1 cellular context compared by ENCODE assay signal in the genomic region with DNA sequence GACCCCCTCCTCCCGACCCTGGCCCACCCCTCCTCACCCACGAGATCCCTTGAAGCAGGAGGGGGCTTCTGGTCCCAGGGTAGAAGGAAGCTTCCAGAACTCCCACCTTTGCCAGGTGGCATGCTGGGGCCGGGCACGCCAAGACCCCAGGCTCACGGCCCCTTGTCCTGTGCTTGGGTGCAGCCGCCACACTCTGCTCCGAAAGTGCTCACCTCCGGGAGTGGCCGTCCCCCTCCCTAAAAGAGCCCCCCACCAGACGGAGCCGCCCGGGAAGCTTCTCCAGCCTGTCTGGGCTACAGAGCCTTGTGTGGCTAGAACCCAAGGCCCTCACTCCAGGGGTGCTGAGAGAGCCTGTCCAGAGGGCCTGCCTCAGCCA.
TF ChIP-seq lines count a peak whose summit lies in the region.

No MANE protein-coding gene starts in this region.

TF ChIP-seq in GM23338, 12 proteins besides CTCF, POLR2A, EP300 and RAD21:
- TF ChIP-seq ZNF114 (CRISPR knock-in tag; IDR thresholded peaks at IDR 0.05) (no peak), CREB1 (CRISPR knock-in tag; IDR thresholded peaks at IDR 0.05; ENCODE audit: low read depth) (no peak), POLR2AphosphoS5 (IDR thresholded peaks at IDR 0.05; ENCODE audit: low read depth) (no peak), JUNB (IDR thresholded peaks at IDR 0.05; ENCODE audit: unreplicated experiment) (no peak), EZH2 (IDR thresholded peaks at IDR 0.05; ENCODE audit: low read depth, unreplicated experiment) (no peak), NANOG (IDR thresholded peaks at IDR 0.05; ENCODE audit: borderline replicate concordance) (no peak), ZNF331 (CRISPR knock-in tag; IDR thresholded peaks at IDR 0.05; ENCODE audit: low read depth) (no peak), STAT1 (IDR thresholded peaks at IDR 0.05; ENCODE audit: unreplicated experiment) (no peak), EZH2phosphoT487 (IDR thresholded peaks at IDR 0.05; ENCODE audit: unreplicated experiment) (no peak)
- TF ChIP-seq, protein P1, sequence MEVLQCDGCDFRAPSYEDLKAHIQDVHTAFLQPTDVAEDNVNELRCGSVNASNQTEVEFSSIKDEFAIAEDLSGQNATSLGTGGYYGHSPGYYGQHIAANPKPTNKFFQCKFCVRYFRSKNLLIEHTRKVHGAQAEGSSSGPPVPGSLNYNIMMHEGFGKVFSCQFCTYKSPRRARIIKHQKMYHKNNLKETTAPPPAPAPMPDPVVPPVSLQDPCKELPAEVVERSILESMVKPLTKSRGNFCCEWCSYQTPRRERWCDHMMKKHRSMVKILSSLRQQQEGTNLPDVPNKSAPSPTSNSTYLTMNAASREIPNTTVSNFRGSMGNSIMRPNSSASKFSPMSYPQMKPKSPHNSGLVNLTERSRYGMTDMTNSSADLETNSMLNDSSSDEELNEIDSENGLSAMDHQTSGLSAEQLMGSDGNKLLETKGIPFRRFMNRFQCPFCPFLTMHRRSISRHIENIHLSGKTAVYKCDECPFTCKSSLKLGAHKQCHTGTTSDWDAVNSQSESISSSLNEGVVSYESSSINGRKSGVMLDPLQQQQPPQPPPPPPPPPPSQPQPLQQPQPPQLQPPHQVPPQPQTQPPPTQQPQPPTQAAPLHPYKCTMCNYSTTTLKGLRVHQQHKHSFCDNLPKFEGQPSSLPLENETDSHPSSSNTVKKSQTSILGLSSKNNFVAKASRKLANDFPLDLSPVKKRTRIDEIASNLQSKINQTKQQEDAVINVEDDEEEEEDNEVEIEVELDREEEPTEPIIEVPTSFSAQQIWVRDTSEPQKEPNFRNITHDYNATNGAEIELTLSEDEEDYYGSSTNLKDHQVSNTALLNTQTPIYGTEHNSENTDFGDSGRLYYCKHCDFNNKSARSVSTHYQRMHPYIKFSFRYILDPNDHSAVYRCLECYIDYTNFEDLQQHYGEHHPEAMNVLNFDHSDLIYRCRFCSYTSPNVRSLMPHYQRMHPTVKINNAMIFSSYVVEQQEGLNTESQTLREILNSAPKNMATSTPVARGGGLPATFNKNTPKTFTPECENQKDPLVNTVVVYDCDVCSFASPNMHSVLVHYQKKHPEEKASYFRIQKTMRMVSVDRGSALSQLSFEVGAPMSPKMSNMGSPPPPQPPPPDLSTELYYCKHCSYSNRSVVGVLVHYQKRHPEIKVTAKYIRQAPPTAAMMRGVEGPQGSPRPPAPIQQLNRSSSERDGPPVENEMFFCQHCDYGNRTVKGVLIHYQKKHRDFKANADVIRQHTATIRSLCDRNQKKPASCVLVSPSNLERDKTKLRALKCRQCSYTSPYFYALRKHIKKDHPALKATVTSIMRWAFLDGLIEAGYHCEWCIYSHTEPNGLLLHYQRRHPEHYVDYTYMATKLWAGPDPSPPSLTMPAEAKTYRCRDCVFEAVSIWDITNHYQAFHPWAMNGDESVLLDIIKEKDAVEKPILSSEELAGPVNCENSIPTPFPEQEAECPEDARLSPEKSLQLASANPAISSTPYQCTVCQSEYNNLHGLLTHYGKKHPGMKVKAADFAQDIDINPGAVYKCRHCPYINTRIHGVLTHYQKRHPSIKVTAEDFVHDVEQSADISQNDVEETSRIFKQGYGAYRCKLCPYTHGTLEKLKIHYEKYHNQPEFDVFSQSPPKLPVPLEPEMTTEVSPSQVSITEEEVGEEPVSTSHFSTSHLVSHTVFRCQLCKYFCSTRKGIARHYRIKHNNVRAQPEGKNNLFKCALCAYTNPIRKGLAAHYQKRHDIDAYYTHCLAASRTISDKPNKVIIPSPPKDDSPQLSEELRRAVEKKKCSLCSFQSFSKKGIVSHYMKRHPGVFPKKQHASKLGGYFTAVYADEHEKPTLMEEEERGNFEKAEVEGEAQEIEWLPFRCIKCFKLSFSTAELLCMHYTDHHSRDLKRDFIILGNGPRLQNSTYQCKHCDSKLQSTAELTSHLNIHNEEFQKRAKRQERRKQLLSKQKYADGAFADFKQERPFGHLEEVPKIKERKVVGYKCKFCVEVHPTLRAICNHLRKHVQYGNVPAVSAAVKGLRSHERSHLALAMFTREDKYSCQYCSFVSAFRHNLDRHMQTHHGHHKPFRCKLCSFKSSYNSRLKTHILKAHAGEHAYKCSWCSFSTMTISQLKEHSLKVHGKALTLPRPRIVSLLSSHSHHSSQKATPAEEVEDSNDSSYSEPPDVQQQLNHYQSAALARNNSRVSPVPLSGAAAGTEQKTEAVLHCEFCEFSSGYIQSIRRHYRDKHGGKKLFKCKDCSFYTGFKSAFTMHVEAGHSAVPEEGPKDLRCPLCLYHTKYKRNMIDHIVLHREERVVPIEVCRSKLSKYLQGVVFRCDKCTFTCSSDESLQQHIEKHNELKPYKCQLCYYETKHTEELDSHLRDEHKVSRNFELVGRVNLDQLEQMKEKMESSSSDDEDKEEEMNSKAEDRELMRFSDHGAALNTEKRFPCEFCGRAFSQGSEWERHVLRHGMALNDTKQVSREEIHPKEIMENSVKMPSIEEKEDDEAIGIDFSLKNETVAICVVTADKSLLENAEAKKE (CRISPR knock-in tag; IDR thresholded peaks at IDR 0.05): no peak
- TF ChIP-seq, protein P2, sequence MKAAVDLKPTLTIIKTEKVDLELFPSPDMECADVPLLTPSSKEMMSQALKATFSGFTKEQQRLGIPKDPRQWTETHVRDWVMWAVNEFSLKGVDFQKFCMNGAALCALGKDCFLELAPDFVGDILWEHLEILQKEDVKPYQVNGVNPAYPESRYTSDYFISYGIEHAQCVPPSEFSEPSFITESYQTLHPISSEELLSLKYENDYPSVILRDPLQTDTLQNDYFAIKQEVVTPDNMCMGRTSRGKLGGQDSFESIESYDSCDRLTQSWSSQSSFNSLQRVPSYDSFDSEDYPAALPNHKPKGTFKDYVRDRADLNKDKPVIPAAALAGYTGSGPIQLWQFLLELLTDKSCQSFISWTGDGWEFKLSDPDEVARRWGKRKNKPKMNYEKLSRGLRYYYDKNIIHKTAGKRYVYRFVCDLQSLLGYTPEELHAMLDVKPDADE (IDR thresholded peaks at IDR 0.05): no peak
- TF ChIP-seq, protein P3, sequence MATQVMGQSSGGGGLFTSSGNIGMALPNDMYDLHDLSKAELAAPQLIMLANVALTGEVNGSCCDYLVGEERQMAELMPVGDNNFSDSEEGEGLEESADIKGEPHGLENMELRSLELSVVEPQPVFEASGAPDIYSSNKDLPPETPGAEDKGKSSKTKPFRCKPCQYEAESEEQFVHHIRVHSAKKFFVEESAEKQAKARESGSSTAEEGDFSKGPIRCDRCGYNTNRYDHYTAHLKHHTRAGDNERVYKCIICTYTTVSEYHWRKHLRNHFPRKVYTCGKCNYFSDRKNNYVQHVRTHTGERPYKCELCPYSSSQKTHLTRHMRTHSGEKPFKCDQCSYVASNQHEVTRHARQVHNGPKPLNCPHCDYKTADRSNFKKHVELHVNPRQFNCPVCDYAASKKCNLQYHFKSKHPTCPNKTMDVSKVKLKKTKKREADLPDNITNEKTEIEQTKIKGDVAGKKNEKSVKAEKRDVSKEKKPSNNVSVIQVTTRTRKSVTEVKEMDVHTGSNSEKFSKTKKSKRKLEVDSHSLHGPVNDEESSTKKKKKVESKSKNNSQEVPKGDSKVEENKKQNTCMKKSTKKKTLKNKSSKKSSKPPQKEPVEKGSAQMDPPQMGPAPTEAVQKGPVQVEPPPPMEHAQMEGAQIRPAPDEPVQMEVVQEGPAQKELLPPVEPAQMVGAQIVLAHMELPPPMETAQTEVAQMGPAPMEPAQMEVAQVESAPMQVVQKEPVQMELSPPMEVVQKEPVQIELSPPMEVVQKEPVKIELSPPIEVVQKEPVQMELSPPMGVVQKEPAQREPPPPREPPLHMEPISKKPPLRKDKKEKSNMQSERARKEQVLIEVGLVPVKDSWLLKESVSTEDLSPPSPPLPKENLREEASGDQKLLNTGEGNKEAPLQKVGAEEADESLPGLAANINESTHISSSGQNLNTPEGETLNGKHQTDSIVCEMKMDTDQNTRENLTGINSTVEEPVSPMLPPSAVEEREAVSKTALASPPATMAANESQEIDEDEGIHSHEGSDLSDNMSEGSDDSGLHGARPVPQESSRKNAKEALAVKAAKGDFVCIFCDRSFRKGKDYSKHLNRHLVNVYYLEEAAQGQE (IDR thresholded peaks at IDR 0.05; ENCODE audit: unreplicated experiment): no peak
